Comparison of ENCODE assay signal across 12 cellular contexts in the genomic region with DNA sequence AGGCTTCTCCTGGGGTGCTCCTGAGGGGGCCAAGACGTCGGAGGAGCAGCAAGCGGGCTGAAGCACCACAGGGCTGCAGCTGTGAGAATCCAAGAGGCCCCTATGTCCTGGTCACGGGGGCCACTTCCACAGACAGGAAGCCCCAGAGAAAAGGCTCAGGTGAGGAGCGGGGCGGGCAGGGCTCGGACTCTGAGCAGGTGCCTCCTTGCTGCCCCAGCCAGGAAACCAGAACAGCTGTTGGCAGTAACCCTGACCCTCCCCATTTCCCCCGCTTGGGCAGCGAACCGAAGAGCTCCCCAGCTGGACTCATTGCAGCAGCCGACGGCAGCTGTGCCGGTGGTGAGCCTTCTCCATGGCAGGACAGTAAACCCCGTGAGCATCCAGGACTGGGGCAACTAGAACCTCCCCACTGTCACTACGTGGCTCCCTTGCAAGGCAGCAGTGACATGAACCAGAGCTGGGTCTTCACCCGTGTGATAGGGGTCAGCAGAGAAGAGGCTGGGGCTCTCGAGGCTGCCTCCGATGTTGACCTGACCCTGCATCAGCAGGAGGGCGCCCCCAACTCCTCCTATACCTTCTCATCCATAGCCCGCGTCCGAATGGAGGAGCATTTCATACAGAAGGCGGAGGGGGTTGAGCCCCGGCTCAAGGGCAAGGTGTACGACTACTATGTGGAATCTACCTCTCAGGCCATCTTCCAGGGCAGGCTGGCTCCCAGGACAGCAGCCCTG. TPM values are rescaled to one million over a fixed set of nuclear protein-coding genes. Genes with fewer than 3 reads are reported as not detected.
DNase-seq lines count a peak whose midpoint lies in the region; ATAC-seq and TF ChIP-seq lines count a peak whose summit lies in the region.
"Had no signal": no experiment of that assay in that cellular context is flagged by ENCODE, and none has a peak within 500 bp of the region (broad histone marks: within the 10 kb centered on the region; RNA-seq: fewer than 3 reads in every experiment).

No MANE protein-coding gene starts in this region.

- no peaks in the 10 kb centered on the region for H3K9me3 ChIP-seq in stomach

- no peaks in the 10 kb centered on the region for H3K36me3 ChIP-seq in kidney epithelial cell (ENCODE audit: control insufficient read depth, insufficient read depth, low read length)
- no peaks in the 10 kb centered on the region for H3K36me3 ChIP-seq in stomach

- H3K4me3 ChIP-seq in kidney epithelial cell (ENCODE audit: low read depth, low read length), result peak overlapping the region; percentile 1
- H3K4me3 ChIP-seq in stomach, result peak overlapping the region; percentile 5 to 37 (median 24)

- H3K27ac ChIP-seq in stomach, result peak overlapping the region; percentile 85 to 89 (median 88)

- DNase-seq in NCI-H2029 (lab: John Stamatoyannopoulos, UW) (peak; percentile 65), NCI-H2029 treated with DMSO at 0.1 percent for 48 hours (lab: John Stamatoyannopoulos, UW) (no peak), NCI-H69 (lab: John Stamatoyannopoulos, UW) (peak; percentile 82), kidney epithelial cell (ENCODE audit: low read depth) (peak; percentile 38), stomach (peak; percentile 40)
- DNase-seq: activated T-cell treated with anti-CD3 and anti-CD28 coated beads, Interleukin-2, amount 50 U/mL, for 1 hour; NCI-H146; stimulated activated CD4-positive, alpha-beta T cell treated with anti-CD3 and anti-CD28 coated beads, Interleukin-15, amount 100 ng/mL, for 24 hours had no signal

- TF ChIP-seq POLR2A in stomach (IDR thresholded peaks at IDR 0.05), result no peak

- TF ChIP-seq CTCF in kidney epithelial cell (IDR thresholded peaks at IDR 0.05; ENCODE audit: insufficient read depth, low read length, poor library complexity, severe bottlenecking), result no peak
- no peak for TF ChIP-seq CTCF in stomach (IDR thresholded peaks at IDR 0.05)

- no peak for TF ChIP-seq EP300 in stomach (IDR thresholded peaks at IDR 0.05)

- ATAC-seq in HG03469 (IDR thresholded peaks at IDR 0.05; ENCODE audit: unreplicated experiment) (no peak), HG02885 (IDR thresholded peaks at IDR 0.05; ENCODE audit: poor library complexity, unreplicated experiment) (no peak), HG03139 (IDR thresholded peaks at IDR 0.05; ENCODE audit: unreplicated experiment) (no peak)
- ATAC-seq: Right ventricle myocardium inferior had no signal

- H3K4me1 ChIP-seq in stomach, result peaks cover 30 to 42% (median 37%) of the 10 kb centered on the region in 4 donors

- intact Hi-C loops in stomach (cut with DNase I; ENCODE audit: low total_unique reads), result no loop called here

- WGBS in stomach, 5 donors, result 35 to 58% (median 48%) methylated on average over 11 to 25 of the region's 25 CpGs

- H3K27me3 ChIP-seq in kidney epithelial cell (ENCODE audit: control insufficient read depth, insufficient read depth, low read length) (no peaks in the 10 kb centered on the region), stomach (peaks cover 0 to 27% (median 0%) of the 10 kb centered on the region in 3 donors)

RNA-seq across cellular contexts. Expression of a gene that starts 0.6 kb away (rescaled TPM):
- 1.8 and 2.4 TPM in 2 replicates for total RNA-seq in kidney epithelial cell
- total RNA-seq in stomach, result 1 to 10 TPM in 4 of 5 donors, under 1 TPM in 1; 0.29 to 8.9 (median 4.9) TPM
- polyA plus RNA-seq in stomach, result 1 to 10 TPM in 1 of 3 donors, under 1 TPM in 2; 0.92 to 1.9 (median 0.93) TPM
- total RNA-seq: Right ventricle myocardium inferior had no signal
